ENCODE assay signal across 12 cellular contexts in the genomic region with DNA sequence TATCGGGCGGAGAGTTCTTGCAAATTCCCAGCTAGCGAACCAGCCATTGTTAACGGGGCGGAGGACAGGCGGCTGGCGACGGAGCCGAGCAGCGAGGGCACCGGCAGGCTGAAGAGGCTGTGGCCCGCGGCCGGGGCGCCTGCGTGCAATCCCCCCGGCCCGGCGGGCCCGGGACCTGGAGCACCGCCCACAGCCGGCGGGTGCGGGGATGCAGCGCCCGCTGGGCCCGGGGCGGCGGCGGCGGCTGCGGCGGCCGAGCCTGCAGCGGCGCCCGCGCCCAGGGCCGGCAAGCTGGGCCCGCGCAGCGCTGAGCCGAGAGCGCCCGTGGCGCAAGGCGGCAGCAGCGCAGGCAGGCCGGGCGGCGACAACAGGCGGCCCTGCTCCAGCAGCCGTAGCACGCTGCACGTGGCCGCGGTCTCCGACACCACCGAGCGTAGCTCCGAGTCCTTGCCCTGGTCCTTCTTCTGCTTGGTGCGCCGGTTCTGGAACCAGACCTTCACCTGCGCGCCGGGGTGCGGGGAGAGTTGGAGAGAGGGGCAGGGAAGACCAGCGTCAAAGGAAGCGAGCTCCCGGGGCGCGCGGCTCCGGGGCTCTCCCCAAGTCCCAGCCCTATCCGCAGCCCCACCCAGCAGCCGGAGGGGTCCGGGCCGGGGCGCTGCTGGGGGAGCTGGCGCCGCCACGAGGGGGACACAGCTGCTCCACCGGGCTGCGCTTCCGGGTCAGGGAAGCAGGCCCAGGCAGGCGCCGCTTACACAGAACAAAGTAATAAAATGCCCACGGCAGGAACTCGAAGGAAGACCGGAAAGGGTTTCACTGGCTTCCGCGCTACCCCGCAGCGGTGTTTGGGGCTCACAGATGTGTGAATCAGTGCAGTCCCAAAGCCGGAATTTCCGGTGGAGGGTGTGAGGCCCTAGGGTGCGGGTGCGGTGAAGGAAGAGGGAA. TPM values are rescaled to one million over a fixed set of nuclear protein-coding genes. Genes with fewer than 3 reads are reported as not detected.
DNase-seq lines count a peak whose midpoint lies in the region; ATAC-seq, FAIRE-seq and TF ChIP-seq lines count a peak whose summit lies in the region.
"Had no signal": no experiment of that assay in that cellular context is flagged by ENCODE, and none has a peak within 500 bp of the region (broad histone marks: within the 10 kb centered on the region; RNA-seq: fewer than 3 reads in every experiment).

No MANE protein-coding gene starts in this region.

- ATAC-seq in lower lobe of right lung = peak; percentile 24 to 35
- ATAC-seq in GM18873 (IDR thresholded peaks at IDR 0.05; ENCODE audit: low FRiP score, unreplicated experiment) = no peak
- ATAC-seq: Panc1 had no signal

- H3K4me1 ChIP-seq in colonic mucosa (peaks cover 11% of the 10 kb centered on the region), lower lobe of right lung (peaks cover 53% of the 10 kb centered on the region)

- H3K4me3 ChIP-seq in colonic mucosa = peak overlapping the region; percentile 20
- H3K4me3 ChIP-seq in lower lobe of right lung = peak overlapping the region; percentile 23

- no peak for FAIRE-seq in GM19239 (lab: Jason Lieb, UNC)

- TF ChIP-seq CTCF in colonic mucosa (IDR thresholded peaks at IDR 0.05) (no peak), lower lobe of right lung (IDR thresholded peaks at IDR 0.05) (no peak)

- H3K9me3 ChIP-seq in colonic mucosa (no peaks in the 10 kb centered on the region), lower lobe of right lung (no peaks in the 10 kb centered on the region)

- H3K27me3 ChIP-seq in colonic mucosa = peaks cover 90% of the 10 kb centered on the region
- peaks cover 97% of the 10 kb centered on the region for H3K27me3 ChIP-seq in lower lobe of right lung (ENCODE audit: low read depth)

- DNase-seq in AG20443 (ENCODE audit: low spot score) (peak; percentile 63), GM19239 (ENCODE audit: insufficient read length, low spot score) (peak; percentile 14), colonic mucosa (no peak), lower lobe of right lung (no peak), SK-N-DZ (ENCODE audit: low spot score) (no peak), HuH-7 (ENCODE audit: low spot score) (no peak), NCI-H2107 treated with DMSO at 0.1 percent for 48 hours (lab: John Stamatoyannopoulos, UW; ENCODE audit: unreplicated experiment) (no peak)
- DNase-seq: effector memory CD4-positive, alpha-beta T cell had no signal

- no peaks in the 10 kb centered on the region for H3K36me3 ChIP-seq in colonic mucosa
- H3K36me3 ChIP-seq in lower lobe of right lung = no peaks in the 10 kb centered on the region

- H3K27ac ChIP-seq in colonic mucosa (no peak overlapping the region), lower lobe of right lung (no peak overlapping the region)

- H3K9ac ChIP-seq in colonic mucosa (ENCODE audit: low read depth in 2 of 2, low read length in 2 of 2) = no peak overlapping the region

- intact Hi-C loops in colonic mucosa (cut with DNase I) (no loop called here), lower lobe of right lung (cut with DNase I) (no loop called here)

RNA-seq across cellular contexts. Expression of gene VAX1, which starts 3.7 kb away (rescaled TPM):
- total RNA-seq in colonic mucosa (not detected), lower lobe of right lung (not detected)
- polyA plus RNA-seq in SK-N-DZ (2014; cell fraction: cytosol; rRNA removed) = not detected in 2 replicates
- polyA plus RNA-seq in SK-N-DZ (2014; cell fraction: nucleus; rRNA removed) = not detected in 2 replicates
- total RNA-seq: lower leg skin, ureter had no signal

Comparison
In these comparisons a context has a peak if more than half of its experiments do, and no peak if none do; other contexts are left out.
1. DNase-seq: peak in AG20443 (single experiment) and GM19239 (single experiment); none in colonic mucosa (single experiment), lower lobe of right lung (single experiment), SK-N-DZ (single experiment), HuH-7 (single experiment) and NCI-H2107 treated with DMSO at 0.1 percent for 48 hours (single experiment).